In the genomic region with DNA sequence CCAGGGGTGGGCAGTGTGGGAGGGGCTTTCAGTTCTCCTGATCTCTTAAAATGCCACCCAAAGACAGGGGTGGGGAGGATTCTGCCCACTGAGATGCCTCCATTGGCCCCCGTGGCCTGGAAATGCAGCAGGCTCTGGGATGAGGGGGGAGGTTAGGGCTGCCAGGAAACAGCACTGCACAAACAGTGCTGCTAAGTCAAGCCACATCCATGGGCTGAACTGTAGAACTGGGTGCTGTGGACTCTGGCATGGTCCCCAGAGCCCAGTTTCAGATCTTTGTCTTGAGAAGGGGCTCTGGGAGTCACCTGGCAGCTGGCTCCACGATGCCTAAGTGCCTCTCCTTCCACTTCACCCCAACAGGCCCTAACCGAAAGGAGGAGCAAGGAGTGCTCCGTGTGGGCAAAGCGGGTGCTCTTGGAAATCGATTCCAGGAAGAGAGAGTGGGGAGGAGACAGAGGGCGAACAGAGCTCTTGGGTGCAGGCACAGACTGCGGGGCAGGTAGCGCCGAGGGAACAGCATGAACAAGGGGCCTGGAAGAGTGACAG, we compare ENCODE assay signal across 1 cellular context.
TF ChIP-seq lines count a peak whose summit lies in the region.

No MANE protein-coding gene starts in this region.

TF ChIP-seq in K562, 482 proteins besides CTCF, POLR2A, EP300 and RAD21:
- TF ChIP-seq, protein P1, sequence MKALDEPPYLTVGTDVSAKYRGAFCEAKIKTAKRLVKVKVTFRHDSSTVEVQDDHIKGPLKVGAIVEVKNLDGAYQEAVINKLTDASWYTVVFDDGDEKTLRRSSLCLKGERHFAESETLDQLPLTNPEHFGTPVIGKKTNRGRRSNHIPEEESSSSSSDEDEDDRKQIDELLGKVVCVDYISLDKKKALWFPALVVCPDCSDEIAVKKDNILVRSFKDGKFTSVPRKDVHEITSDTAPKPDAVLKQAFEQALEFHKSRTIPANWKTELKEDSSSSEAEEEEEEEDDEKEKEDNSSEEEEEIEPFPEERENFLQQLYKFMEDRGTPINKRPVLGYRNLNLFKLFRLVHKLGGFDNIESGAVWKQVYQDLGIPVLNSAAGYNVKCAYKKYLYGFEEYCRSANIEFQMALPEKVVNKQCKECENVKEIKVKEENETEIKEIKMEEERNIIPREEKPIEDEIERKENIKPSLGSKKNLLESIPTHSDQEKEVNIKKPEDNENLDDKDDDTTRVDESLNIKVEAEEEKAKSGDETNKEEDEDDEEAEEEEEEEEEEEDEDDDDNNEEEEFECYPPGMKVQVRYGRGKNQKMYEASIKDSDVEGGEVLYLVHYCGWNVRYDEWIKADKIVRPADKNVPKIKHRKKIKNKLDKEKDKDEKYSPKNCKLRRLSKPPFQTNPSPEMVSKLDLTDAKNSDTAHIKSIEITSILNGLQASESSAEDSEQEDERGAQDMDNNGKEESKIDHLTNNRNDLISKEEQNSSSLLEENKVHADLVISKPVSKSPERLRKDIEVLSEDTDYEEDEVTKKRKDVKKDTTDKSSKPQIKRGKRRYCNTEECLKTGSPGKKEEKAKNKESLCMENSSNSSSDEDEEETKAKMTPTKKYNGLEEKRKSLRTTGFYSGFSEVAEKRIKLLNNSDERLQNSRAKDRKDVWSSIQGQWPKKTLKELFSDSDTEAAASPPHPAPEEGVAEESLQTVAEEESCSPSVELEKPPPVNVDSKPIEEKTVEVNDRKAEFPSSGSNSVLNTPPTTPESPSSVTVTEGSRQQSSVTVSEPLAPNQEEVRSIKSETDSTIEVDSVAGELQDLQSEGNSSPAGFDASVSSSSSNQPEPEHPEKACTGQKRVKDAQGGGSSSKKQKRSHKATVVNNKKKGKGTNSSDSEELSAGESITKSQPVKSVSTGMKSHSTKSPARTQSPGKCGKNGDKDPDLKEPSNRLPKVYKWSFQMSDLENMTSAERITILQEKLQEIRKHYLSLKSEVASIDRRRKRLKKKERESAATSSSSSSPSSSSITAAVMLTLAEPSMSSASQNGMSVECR (CRISPR knock-in tag; IDR thresholded peaks at IDR 0.05) = no peak
- peak; percentile 50; the same call in 1 of the 2 replicates for TF ChIP-seq ZNF263 (CRISPR knock-in tag; IDR thresholded peaks at IDR 0.05; ENCODE audit: borderline replicate concordance)
- no peak for TF ChIP-seq PHTF2 (CRISPR knock-in tag; IDR thresholded peaks at IDR 0.05)
- no peak for TF ChIP-seq CHCHD3 (CRISPR knock-in tag; IDR thresholded peaks at IDR 0.05)
- no peak for TF ChIP-seq ESRRA (IDR thresholded peaks at IDR 0.05; ENCODE audit: borderline replicate concordance, low read depth)
